In the genomic region with DNA sequence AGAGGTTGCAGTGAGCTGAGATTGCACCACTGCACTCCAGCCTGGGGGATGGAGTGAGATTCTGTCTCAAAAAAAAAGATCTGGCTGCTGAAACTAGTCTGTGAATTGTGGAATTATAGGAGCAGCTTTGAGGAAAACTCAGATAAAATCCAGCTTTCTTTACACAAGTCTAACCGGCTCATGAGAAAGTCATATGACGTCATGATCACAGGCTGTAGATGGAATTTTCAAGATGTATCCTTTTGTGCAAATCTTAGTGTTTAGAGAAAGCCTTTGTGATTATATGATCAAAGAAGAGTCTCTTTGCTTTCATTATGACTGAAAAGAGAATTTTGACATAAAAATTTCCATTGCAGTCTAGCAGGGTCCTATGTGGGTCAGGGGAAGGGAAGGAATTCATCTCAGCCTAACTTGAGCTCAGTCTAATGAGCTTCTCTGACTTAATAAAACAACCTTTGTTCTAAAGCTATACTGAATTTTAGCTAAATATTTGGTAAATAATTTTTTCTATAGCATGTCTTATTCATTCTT, we compare ENCODE assay signal across 1 cellular context.
TF ChIP-seq lines count a peak whose summit lies in the region.

No MANE protein-coding gene starts in this region.

TF ChIP-seq in HepG2, 621 proteins besides CTCF, POLR2A, EP300 and RAD21 (continued from another document):
- TF ChIP-seq CREB1 (IDR thresholded peaks at IDR 0.05) (peak; percentile 96), CREB1 (CRISPR knock-in tag; IDR thresholded peaks at IDR 0.05) (no peak), MATR3 (CRISPR knock-in tag; IDR thresholded peaks at IDR 0.05) (no peak), SPEN (CRISPR knock-in tag; IDR thresholded peaks at IDR 0.05; ENCODE audit: low read depth) (no peak), POLR2AphosphoS2 (IDR thresholded peaks at IDR 0.05; ENCODE audit: low read depth, low read length) (no peak), ATF7 (IDR thresholded peaks at IDR 0.05) (peak; percentile 99), ATF7 (CRISPR knock-in tag; IDR thresholded peaks at IDR 0.05) (no peak)
TF ChIP-seq in HepG2: peak in this region for 2.
